Comparison of ENCODE assay signal across 1 cellular context in the genomic region with DNA sequence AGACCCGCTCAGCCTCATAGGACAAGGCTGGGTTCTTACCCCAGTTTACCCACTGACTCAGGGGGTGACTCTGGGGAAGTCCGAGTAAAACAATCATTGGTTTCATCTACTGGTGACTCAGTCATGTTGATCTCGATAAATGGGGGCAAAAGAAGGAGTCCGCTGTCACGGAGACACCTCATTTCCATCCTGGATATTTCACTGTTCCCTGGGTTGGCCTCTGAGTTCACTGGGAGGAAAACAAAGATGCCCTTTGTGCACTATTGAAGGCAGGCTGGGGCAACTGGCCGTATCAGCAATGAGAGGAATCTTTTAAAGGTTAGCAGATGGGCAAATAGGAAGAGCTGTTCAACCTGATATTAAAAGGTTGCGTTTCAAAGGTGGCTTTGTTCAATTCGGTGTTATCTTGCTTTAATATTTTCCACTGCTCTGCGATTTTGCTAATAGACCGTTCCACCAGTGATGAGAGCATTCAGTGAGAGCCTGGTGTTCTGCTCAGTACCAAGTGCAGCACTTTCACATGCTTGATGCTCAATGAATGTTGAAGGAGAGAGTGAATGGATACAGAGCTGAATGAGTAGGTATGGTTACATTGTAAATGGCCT.
TF ChIP-seq lines count a peak whose summit lies in the region.

No MANE protein-coding gene starts in this region.

TF ChIP-seq in HepG2, 621 proteins besides CTCF, POLR2A, EP300 and RAD21 (continued from another document and continues in another):
- TF ChIP-seq, protein P1, sequence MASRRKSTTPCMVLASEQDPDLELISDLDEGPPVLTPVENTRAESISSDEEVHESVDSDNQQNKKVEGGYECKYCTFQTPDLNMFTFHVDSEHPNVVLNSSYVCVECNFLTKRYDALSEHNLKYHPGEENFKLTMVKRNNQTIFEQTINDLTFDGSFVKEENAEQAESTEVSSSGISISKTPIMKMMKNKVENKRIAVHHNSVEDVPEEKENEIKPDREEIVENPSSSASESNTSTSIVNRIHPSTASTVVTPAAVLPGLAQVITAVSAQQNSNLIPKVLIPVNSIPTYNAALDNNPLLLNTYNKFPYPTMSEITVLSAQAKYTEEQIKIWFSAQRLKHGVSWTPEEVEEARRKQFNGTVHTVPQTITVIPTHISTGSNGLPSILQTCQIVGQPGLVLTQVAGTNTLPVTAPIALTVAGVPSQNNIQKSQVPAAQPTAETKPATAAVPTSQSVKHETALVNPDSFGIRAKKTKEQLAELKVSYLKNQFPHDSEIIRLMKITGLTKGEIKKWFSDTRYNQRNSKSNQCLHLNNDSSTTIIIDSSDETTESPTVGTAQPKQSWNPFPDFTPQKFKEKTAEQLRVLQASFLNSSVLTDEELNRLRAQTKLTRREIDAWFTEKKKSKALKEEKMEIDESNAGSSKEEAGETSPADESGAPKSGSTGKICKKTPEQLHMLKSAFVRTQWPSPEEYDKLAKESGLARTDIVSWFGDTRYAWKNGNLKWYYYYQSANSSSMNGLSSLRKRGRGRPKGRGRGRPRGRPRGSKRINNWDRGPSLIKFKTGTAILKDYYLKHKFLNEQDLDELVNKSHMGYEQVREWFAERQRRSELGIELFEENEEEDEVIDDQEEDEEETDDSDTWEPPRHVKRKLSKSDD (CRISPR knock-in tag; IDR thresholded peaks at IDR 0.05; ENCODE audit: low read depth): no peak
- TF ChIP-seq BHLHE40 (IDR thresholded peaks at IDR 0.05; ENCODE audit: low read length) (no peak), IKZF4 (CRISPR knock-in tag; IDR thresholded peaks at IDR 0.05; ENCODE audit: borderline replicate concordance, low read depth, not compliant biosample characterization) (no peak), MED8 (CRISPR knock-in tag; IDR thresholded peaks at IDR 0.05; ENCODE audit: insufficient replicate concordance) (peak; percentile 92), MBD4 (IDR thresholded peaks at IDR 0.05; ENCODE audit: borderline replicate concordance, low read length) (no peak; the same call in 1 of the 2 replicates), ZNF891 (CRISPR knock-in tag; IDR thresholded peaks at IDR 0.05) (no peak), ZSCAN25 (CRISPR knock-in tag; IDR thresholded peaks at IDR 0.05) (no peak), GLI4 (CRISPR knock-in tag; IDR thresholded peaks at IDR 0.05; ENCODE audit: borderline replicate concordance) (no peak), ZNF510 (CRISPR knock-in tag; IDR thresholded peaks at IDR 0.05; ENCODE audit: low read depth) (no peak), HMGA1 (CRISPR knock-in tag; conservative IDR thresholded peaks at IDR 0.05) (no peak), ZNF556 (CRISPR knock-in tag; IDR thresholded peaks at IDR 0.05; ENCODE audit: borderline replicate concordance) (0 out of 2 replicates have a peak, but pooled peaks have one; percentile 45), ZNF274 (CRISPR knock-in tag; IDR thresholded peaks at IDR 0.05) (no peak), JDP2 (CRISPR knock-in tag; IDR thresholded peaks at IDR 0.05; ENCODE audit: borderline replicate concordance) (no peak), FOXK1 (CRISPR knock-in tag; IDR thresholded peaks at IDR 0.05; ENCODE audit: borderline replicate concordance, low read depth) (peak; percentile 68; the same call in 1 of the 2 replicates), RARA (CRISPR knock-in tag; IDR thresholded peaks at IDR 0.05) (peak; percentile 86), SOX6 (IDR thresholded peaks at IDR 0.05) (no peak), SOX6 (CRISPR knock-in tag; IDR thresholded peaks at IDR 0.05) (peak; percentile 93), ZC3H13 (CRISPR knock-in tag; IDR thresholded peaks at IDR 0.05) (no peak), MIER3 (CRISPR knock-in tag; IDR thresholded peaks at IDR 0.05; ENCODE audit: borderline replicate concordance) (0 out of 2 replicates have a peak, but pooled peaks have one; percentile 62), NFIC (IDR thresholded peaks at IDR 0.05; ENCODE audit: low read length) (peak; percentile 83), PCBP2 (optimal IDR thresholded peaks at IDR 0.05; ENCODE audit: low read depth, low read length, poor library complexity, severe bottlenecking) (no peak), PCBP1 (IDR thresholded peaks at IDR 0.05; ENCODE audit: borderline replicate concordance, low read depth, low read length) (no peak), SMARCC2 (IDR thresholded peaks at IDR 0.05) (no peak), SMYD3 (CRISPR knock-in tag; IDR thresholded peaks at IDR 0.05) (no peak), ZNF17 (CRISPR knock-in tag; IDR thresholded peaks at IDR 0.05) (no peak), ZNF207 (IDR thresholded peaks at IDR 0.05; ENCODE audit: borderline replicate concordance) (no peak), RFX3 (CRISPR knock-in tag; IDR thresholded peaks at IDR 0.05) (no peak), ZC3H4 (CRISPR knock-in tag; IDR thresholded peaks at IDR 0.05; ENCODE audit: borderline replicate concordance) (no peak), ZNF564 (CRISPR knock-in tag; IDR thresholded peaks at IDR 0.05) (0 out of 2 replicates have a peak, but pooled peaks have one; percentile 46), CAMTA2 (CRISPR knock-in tag; IDR thresholded peaks at IDR 0.05; ENCODE audit: borderline replicate concordance) (no peak)
- TF ChIP-seq, protein P2, sequence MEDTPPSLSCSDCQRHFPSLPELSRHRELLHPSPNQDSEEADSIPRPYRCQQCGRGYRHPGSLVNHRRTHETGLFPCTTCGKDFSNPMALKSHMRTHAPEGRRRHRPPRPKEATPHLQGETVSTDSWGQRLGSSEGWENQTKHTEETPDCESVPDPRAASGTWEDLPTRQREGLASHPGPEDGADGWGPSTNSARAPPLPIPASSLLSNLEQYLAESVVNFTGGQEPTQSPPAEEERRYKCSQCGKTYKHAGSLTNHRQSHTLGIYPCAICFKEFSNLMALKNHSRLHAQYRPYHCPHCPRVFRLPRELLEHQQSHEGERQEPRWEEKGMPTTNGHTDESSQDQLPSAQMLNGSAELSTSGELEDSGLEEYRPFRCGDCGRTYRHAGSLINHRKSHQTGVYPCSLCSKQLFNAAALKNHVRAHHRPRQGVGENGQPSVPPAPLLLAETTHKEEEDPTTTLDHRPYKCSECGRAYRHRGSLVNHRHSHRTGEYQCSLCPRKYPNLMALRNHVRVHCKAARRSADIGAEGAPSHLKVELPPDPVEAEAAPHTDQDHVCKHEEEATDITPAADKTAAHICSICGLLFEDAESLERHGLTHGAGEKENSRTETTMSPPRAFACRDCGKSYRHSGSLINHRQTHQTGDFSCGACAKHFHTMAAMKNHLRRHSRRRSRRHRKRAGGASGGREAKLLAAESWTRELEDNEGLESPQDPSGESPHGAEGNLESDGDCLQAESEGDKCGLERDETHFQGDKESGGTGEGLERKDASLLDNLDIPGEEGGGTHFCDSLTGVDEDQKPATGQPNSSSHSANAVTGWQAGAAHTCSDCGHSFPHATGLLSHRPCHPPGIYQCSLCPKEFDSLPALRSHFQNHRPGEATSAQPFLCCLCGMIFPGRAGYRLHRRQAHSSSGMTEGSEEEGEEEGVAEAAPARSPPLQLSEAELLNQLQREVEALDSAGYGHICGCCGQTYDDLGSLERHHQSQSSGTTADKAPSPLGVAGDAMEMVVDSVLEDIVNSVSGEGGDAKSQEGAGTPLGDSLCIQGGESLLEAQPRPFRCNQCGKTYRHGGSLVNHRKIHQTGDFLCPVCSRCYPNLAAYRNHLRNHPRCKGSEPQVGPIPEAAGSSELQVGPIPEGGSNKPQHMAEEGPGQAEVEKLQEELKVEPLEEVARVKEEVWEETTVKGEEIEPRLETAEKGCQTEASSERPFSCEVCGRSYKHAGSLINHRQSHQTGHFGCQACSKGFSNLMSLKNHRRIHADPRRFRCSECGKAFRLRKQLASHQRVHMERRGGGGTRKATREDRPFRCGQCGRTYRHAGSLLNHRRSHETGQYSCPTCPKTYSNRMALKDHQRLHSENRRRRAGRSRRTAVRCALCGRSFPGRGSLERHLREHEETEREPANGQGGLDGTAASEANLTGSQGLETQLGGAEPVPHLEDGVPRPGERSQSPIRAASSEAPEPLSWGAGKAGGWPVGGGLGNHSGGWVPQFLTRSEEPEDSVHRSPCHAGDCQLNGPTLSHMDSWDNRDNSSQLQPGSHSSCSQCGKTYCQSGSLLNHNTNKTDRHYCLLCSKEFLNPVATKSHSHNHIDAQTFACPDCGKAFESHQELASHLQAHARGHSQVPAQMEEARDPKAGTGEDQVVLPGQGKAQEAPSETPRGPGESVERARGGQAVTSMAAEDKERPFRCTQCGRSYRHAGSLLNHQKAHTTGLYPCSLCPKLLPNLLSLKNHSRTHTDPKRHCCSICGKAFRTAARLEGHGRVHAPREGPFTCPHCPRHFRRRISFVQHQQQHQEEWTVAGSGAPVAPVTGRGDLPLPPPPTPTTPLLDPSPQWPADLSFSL (CRISPR knock-in tag; IDR thresholded peaks at IDR 0.05): no peak
- TF ChIP-seq, protein P3, sequence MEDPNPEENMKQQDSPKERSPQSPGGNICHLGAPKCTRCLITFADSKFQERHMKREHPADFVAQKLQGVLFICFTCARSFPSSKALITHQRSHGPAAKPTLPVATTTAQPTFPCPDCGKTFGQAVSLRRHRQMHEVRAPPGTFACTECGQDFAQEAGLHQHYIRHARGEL (CRISPR knock-in tag; IDR thresholded peaks at IDR 0.05): no peak
- TF ChIP-seq, protein P4, sequence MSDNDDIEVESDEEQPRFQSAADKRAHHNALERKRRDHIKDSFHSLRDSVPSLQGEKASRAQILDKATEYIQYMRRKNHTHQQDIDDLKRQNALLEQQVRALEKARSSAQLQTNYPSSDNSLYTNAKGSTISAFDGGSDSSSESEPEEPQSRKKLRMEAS (IDR thresholded peaks at IDR 0.05): peak; percentile 44; the same call in 1 of the 2 replicates
- TF ChIP-seq, protein P5, sequence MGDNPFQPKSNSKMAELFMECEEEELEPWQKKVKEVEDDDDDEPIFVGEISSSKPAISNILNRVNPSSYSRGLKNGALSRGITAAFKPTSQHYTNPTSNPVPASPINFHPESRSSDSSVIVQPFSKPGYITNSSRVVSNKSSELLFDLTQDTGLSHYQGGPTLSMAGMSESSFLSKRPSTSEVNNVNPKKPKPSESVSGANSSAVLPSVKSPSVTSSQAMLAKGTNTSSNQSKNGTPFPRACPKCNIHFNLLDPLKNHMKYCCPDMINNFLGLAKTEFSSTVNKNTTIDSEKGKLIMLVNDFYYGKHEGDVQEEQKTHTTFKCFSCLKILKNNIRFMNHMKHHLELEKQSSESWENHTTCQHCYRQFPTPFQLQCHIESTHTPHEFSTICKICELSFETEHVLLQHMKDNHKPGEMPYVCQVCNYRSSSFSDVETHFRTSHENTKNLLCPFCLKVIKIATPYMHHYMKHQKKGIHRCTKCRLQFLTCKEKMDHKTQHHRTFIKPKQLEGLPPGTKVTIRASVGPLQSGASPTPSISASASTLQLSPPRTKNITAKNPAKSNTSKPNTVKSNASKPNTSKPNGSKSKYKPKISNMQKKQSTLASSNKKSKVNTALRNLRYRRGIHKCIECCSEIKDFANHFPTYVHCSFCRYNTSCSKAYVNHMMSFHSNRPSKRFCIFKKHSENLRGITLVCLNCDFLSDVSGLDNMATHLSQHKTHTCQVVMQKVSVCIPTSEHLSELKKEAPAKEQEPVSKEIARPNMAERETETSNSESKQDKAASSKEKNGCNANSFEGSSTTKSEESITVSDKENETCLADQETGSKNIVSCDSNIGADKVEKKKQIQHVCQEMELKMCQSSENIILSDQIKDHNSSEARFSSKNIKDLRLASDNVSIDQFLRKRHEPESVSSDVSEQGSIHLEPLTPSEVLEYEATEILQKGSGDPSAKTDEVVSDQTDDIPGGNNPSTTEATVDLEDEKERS (CRISPR knock-in tag; IDR thresholded peaks at IDR 0.05): no peak
- TF ChIP-seq, protein P6, sequence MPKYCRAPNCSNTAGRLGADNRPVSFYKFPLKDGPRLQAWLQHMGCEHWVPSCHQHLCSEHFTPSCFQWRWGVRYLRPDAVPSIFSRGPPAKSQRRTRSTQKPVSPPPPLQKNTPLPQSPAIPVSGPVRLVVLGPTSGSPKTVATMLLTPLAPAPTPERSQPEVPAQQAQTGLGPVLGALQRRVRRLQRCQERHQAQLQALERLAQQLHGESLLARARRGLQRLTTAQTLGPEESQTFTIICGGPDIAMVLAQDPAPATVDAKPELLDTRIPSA (CRISPR knock-in tag; IDR thresholded peaks at IDR 0.05; ENCODE audit: borderline replicate concordance): no peak
- TF ChIP-seq, protein P7, sequence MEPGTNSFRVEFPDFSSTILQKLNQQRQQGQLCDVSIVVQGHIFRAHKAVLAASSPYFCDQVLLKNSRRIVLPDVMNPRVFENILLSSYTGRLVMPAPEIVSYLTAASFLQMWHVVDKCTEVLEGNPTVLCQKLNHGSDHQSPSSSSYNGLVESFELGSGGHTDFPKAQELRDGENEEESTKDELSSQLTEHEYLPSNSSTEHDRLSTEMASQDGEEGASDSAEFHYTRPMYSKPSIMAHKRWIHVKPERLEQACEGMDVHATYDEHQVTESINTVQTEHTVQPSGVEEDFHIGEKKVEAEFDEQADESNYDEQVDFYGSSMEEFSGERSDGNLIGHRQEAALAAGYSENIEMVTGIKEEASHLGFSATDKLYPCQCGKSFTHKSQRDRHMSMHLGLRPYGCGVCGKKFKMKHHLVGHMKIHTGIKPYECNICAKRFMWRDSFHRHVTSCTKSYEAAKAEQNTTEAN (CRISPR knock-in tag; conservative IDR thresholded peaks at IDR 0.05): peak; percentile 84; the same call in 1 of the 2 replicates
- TF ChIP-seq, protein P8, sequence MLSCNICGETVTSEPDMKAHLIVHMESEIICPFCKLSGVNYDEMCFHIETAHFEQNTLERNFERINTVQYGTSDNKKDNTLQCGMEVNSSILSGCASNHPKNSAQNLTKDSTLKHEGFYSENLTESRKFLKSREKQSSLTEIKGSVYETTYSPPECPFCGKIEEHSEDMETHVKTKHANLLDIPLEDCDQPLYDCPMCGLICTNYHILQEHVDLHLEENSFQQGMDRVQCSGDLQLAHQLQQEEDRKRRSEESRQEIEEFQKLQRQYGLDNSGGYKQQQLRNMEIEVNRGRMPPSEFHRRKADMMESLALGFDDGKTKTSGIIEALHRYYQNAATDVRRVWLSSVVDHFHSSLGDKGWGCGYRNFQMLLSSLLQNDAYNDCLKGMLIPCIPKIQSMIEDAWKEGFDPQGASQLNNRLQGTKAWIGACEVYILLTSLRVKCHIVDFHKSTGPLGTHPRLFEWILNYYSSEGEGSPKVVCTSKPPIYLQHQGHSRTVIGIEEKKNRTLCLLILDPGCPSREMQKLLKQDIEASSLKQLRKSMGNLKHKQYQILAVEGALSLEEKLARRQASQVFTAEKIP (CRISPR knock-in tag; IDR thresholded peaks at IDR 0.05; ENCODE audit: borderline replicate concordance): no peak
- TF ChIP-seq, protein P9, sequence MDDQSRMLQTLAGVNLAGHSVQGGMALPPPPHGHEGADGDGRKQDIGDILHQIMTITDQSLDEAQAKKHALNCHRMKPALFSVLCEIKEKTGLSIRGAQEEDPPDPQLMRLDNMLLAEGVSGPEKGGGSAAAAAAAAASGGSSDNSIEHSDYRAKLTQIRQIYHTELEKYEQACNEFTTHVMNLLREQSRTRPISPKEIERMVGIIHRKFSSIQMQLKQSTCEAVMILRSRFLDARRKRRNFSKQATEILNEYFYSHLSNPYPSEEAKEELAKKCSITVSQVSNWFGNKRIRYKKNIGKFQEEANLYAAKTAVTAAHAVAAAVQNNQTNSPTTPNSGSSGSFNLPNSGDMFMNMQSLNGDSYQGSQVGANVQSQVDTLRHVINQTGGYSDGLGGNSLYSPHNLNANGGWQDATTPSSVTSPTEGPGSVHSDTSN (CRISPR knock-in tag; IDR thresholded peaks at IDR 0.05; ENCODE audit: borderline replicate concordance): no peak
- TF ChIP-seq, protein P10, sequence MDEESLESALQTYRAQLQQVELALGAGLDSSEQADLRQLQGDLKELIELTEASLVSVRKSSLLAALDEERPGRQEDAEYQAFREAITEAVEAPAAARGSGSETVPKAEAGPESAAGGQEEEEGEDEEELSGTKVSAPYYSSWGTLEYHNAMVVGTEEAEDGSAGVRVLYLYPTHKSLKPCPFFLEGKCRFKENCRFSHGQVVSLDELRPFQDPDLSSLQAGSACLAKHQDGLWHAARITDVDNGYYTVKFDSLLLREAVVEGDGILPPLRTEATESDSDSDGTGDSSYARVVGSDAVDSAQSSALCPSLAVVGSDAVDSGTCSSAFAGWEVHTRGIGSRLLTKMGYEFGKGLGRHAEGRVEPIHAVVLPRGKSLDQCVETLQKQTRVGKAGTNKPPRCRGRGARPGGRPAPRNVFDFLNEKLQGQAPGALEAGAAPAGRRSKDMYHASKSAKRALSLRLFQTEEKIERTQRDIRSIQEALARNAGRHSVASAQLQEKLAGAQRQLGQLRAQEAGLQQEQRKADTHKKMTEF (CRISPR knock-in tag; IDR thresholded peaks at IDR 0.05): peak; percentile 82; the same call in 1 of the 2 replicates
